In genomic region chr2:95022309-95023221, GRCh38 we compare ENCODE assay signal across 8 cellular contexts. TPM values are rescaled to one million over a fixed set of nuclear protein-coding genes. Genes with fewer than 3 reads are reported as not detected.
DNase-seq lines count a peak whose midpoint lies in the region; ATAC-seq, FAIRE-seq and TF ChIP-seq lines count a peak whose summit lies in the region.

No MANE protein-coding gene starts in this region.

- peak; percentile 69 for DNase-seq in DMS79 treated with DMSO at 0.1 percent for 48 hours (lab: John Stamatoyannopoulos, UW)
- DNase-seq in HTR-8/SVneo (ENCODE audit: insufficient read length, low spot score), result peak; percentile 88
- DNase-seq in PC-9, result peak; percentile 65 to 82
- DNase-seq in activated T-cell treated with anti-CD3 and anti-CD28 coated beads, Interleukin-2, amount 50 U/mL, for 24 hours, result peak; percentile 92
- peak; percentile 36 for DNase-seq in fibroblast of gingiva (ENCODE audit: low read depth)
- peak; percentile 61 for DNase-seq in neuronal stem cell (ENCODE audit: low spot score)

- H3K27me3 ChIP-seq in PC-9 (ENCODE audit: insufficient read depth, low read depth) (no peaks in the 10 kb centered on the region), neuronal stem cell (ENCODE audit: control insufficient read depth in 3 of 3, insufficient read depth in 3 of 3, low read depth in 1 of 3, low read length in 3 of 3) (peaks cover 21 to 82% (median 51%) of the 10 kb centered on the region in 3 experiments)

- peak overlapping the region; percentile 35 for H2BK5ac ChIP-seq in neuronal stem cell (ENCODE audit: low read length)

- BruUV-seq in PC-9 (replicated peaks; lab: Mats Ljungman, UMichigan), result no TSS peak

- H3K14ac ChIP-seq in neuronal stem cell (ENCODE audit: low read length), result no peak overlapping the region

- peaks cover 52% of the 10 kb centered on the region for H3K79me2 ChIP-seq in PC-9 (ENCODE audit: low read depth)

- peaks cover 55% of the 10 kb centered on the region for H3F3A ChIP-seq in PC-9 (ENCODE audit: insufficient read depth, low read depth)

- intact Hi-C loops in PC-9 (cut with micrococcal nuclease; ENCODE audit: unreplicated experiment), result loop anchor here (1.0 kb wide), 5 partner anchors 24 to 148 kb away; no protein-coding TSS in a partner anchor

- no peak overlapping the region for H3K27ac ChIP-seq in PC-9
- no peak overlapping the region for H3K27ac ChIP-seq in neuronal stem cell (replicated peaks; ENCODE audit: low read length)
- peak overlapping the region; percentile 95 for H3K27ac ChIP-seq in temporal lobe (ENCODE audit: low read depth, low read length)

- CTCF ChIA-PET in PC-9 (lab: Charles Lee), result interaction anchor here (0.7 to 4.5 kb wide), 13 partner anchors 9 to 96 kb away, joined by 3 to 62 read pairs (median 5); no protein-coding TSS in a partner anchor

- peak overlapping the region; percentile 97 for H3K4me2 ChIP-seq in PC-9
- H3K4me2 ChIP-seq in neuronal stem cell (ENCODE audit: insufficient read depth, low read length, poor library complexity, severe bottlenecking), result no peak overlapping the region

- no peak overlapping the region for H3K4me3 Mint-ChIP-seq in activated T-cell treated with anti-CD3 and anti-CD28 coated beads, Interleukin-2, amount 50 U/mL, for 24 hours

- H3K79me1 ChIP-seq in neuronal stem cell (ENCODE audit: low read depth, low read length), result no peaks in the 10 kb centered on the region

- H2BK15ac ChIP-seq in neuronal stem cell (ENCODE audit: low read length), result no peak overlapping the region

- peak overlapping the region; percentile 45 for H3K18ac ChIP-seq in neuronal stem cell (ENCODE audit: low read length)

- H4K8ac ChIP-seq in neuronal stem cell (ENCODE audit: low read depth, low read length), result no peak overlapping the region

- no peak overlapping the region for H2AFZ ChIP-seq in PC-9
- H2AFZ ChIP-seq in neuronal stem cell (ENCODE audit: low read length), result no peak overlapping the region

- peak; percentile 99 for TF ChIP-seq CTCF in PC-9 (conservative IDR thresholded peaks at IDR 0.05)

- H3K4me3 ChIP-seq in PC-9 (no peak overlapping the region), neuronal stem cell (ENCODE audit: low read length in 2 of 2) (no peak overlapping the region)

- H3K4me1 Mint-ChIP-seq in activated T-cell treated with anti-CD3 and anti-CD28 coated beads, Interleukin-2, amount 50 U/mL, for 24 hours (ENCODE audit: low read depth), result peaks cover 51% of the 10 kb centered on the region

- ATAC-seq in GM21526 (IDR thresholded peaks at IDR 0.05; ENCODE audit: low FRiP score, unreplicated experiment), result peak; percentile 89

- peaks cover 73% of the 10 kb centered on the region for H3K4me1 ChIP-seq in PC-9 (replicated peaks; ENCODE audit: insufficient read depth)
- H3K4me1 ChIP-seq in neuronal stem cell (ENCODE audit: control insufficient read depth in 2 of 2, insufficient read depth in 1 of 2, low read depth in 1 of 2, low read length in 2 of 2), result peaks cover 0 to 4% of the 10 kb centered on the region in 2 donors

- no CpG with 5 or more reads among the region's 15 CpGs for WGBS in neuronal stem cell (ENCODE audit: extremely low coverage in 2 of 2, insufficient read length in 2 of 2, insufficient replicate concordance in 1 of 2), 2 donors

- peaks cover 4% of the 10 kb centered on the region for H4K20me1 ChIP-seq in PC-9 (ENCODE audit: insufficient read depth)

- POLR2A ChIA-PET in PC-9 (lab: Charles Lee; ENCODE audit: unreplicated experiment), result interaction anchor here (0.7 kb wide), 1 partner anchor 31 kb away, joined by 4 read pairs; no protein-coding TSS in a partner anchor

- H3K23ac ChIP-seq in neuronal stem cell (ENCODE audit: low read depth, low read length, poor library complexity), result no peak overlapping the region

- no peaks in the 10 kb centered on the region for H3K9me2 ChIP-seq in PC-9 (ENCODE audit: insufficient read depth)

- H2AK5ac ChIP-seq in neuronal stem cell (ENCODE audit: low read depth, low read length), result peak overlapping the region; percentile 17

- no peaks in the 10 kb centered on the region for H3K9me3 Mint-ChIP-seq in activated T-cell treated with anti-CD3 and anti-CD28 coated beads, Interleukin-2, amount 50 U/mL, for 24 hours

- no peak overlapping the region for H4K91ac ChIP-seq in neuronal stem cell (ENCODE audit: low read depth, low read length, poor library complexity)

- H2BK120ac ChIP-seq in neuronal stem cell (ENCODE audit: low read depth, low read length), result no peak overlapping the region

- H3K9me3 ChIP-seq in PC-9 (ENCODE audit: insufficient read depth, low read depth), result no peaks in the 10 kb centered on the region
- no peaks in the 10 kb centered on the region for H3K9me3 ChIP-seq in neuronal stem cell (replicated peaks in 1 of 2; ENCODE audit: control insufficient read depth in 2 of 2, insufficient read depth in 1 of 2, low read depth in 1 of 2, low read length in 2 of 2)

- H3K4ac ChIP-seq in neuronal stem cell (ENCODE audit: low read length), result no peak overlapping the region

- no peaks in the 10 kb centered on the region for H3K36me3 ChIP-seq in PC-9 (ENCODE audit: low read depth)
- H3K36me3 ChIP-seq in neuronal stem cell (replicated peaks in 1 of 2; ENCODE audit: control insufficient read depth in 2 of 2, insufficient read depth in 2 of 2, low read length in 2 of 2), result no peaks in the 10 kb centered on the region

- FAIRE-seq in HTR-8/SVneo (lab: Jason Lieb, UNC), result peak; percentile 96

- peak overlapping the region; percentile 30 for H3K9ac ChIP-seq in neuronal stem cell (ENCODE audit: low read depth, low read length, poor library complexity)

- peaks cover 5% of the 10 kb centered on the region for H3K36me3 Mint-ChIP-seq in activated T-cell treated with anti-CD3 and anti-CD28 coated beads, Interleukin-2, amount 50 U/mL, for 24 hours (ENCODE audit: low read depth)

- no peaks in the 10 kb centered on the region for H3K27me3 Mint-ChIP-seq in activated T-cell treated with anti-CD3 and anti-CD28 coated beads, Interleukin-2, amount 50 U/mL, for 24 hours

- H3K27ac Mint-ChIP-seq in activated T-cell treated with anti-CD3 and anti-CD28 coated beads, Interleukin-2, amount 50 U/mL, for 24 hours, result peak overlapping the region; percentile 24

- H2BK12ac ChIP-seq in neuronal stem cell (ENCODE audit: low read length), result no peak overlapping the region

RNA-seq across cellular contexts. Expression of gene MAL, which starts 2.9 kb away (rescaled TPM):
- total RNA-seq in PC-9 (2021) (146 and 171 TPM in 2 replicates), temporal lobe (not detected)
- 0.18 TPM for polyA plus RNA-seq in neuronal stem cell (2013, experiment 1 of 2)
- polyA plus RNA-seq in neuronal stem cell (2013, experiment 2 of 2), result 0.19 TPM

Comparison
In these comparisons a context has a peak if more than half of its experiments do, and no peak if none do; other contexts are left out.
1. DNase-seq: peak in every context shown above with its lines; median percentile 92 in activated T-cell treated with anti-CD3 and anti-CD28 coated beads, Interleukin-2, amount 50 U/mL, for 24 hours; 88 in HTR-8/SVneo; 74 in PC-9; 69 in DMS79 treated with DMSO at 0.1 percent for 48 hours; 61 in neuronal stem cell; 36 in fibroblast of gingiva.
2. RNA of gene MAL, which starts 2.9 kb away (total RNA-seq): 146 to 171 TPM in PC-9; not detected in temporal lobe (single experiment); every median in the first group is over 100 times any median in the second.